8 cellular contexts compared by ENCODE assay signal in genomic region chr7:150378853-150379589, GRCh38. TPM values are rescaled to one million over a fixed set of nuclear protein-coding genes. Genes with fewer than 3 reads are reported as not detected.
DNase-seq lines count a peak whose midpoint lies in the region; ATAC-seq and TF ChIP-seq lines count a peak whose summit lies in the region.

ZNF775 (plus strand) TSS chr7:150379330; CDS start chr7:150388471, 9,141 bp downstream.

- TF ChIP-seq POLR2A in gastroesophageal sphincter (IDR thresholded peaks at IDR 0.05), result peak; percentile 86 to 87

- H3K36me3 Mint-ChIP-seq in activated naive CD4-positive, alpha-beta T cell treated with anti-CD3 and anti-CD28 coated beads for 36 hours (ENCODE audit: low read depth), result no peaks in the 10 kb centered on the region

- TF ChIP-seq EP300 in gastroesophageal sphincter (IDR thresholded peaks at IDR 0.05), result no peak

- WGBS in gastroesophageal sphincter (ENCODE audit: low coverage in 1 of 2), 2 donors, result no CpG with 5 or more reads among the region's 79 CpGs

- H3K36me3 ChIP-seq in SJSA1, result peaks cover 16% of the 10 kb centered on the region
- H3K36me3 ChIP-seq in gastroesophageal sphincter, result peaks cover 0 to 12% of the 10 kb centered on the region in 2 donors
- peaks cover 4% of the 10 kb centered on the region for H3K36me3 ChIP-seq in neutrophil
- H3K36me3 ChIP-seq in subcutaneous abdominal adipose tissue (ENCODE audit: control insufficient read depth in 5 of 5, insufficient read depth in 5 of 5, low read length in 5 of 5), result peaks cover 0 to 6% (median 5%) of the 10 kb centered on the region in 5 donors

- CTCF ChIA-PET in activated naive CD4-positive, alpha-beta T cell treated with anti-CD3 and anti-CD28 coated beads for 36 hours (lab: Charles Lee), result interaction anchor here (0.6 to 1.8 kb wide), 3 partner anchors 9 to 400 kb away, joined by 4 to 10 read pairs (median 8); no protein-coding TSS in a partner anchor

- H3K4me1 ChIP-seq in SJSA1 (replicated peaks) (peaks cover 18% of the 10 kb centered on the region), gastroesophageal sphincter (peaks cover 0 to 61% (median 9%) of the 10 kb centered on the region in 3 donors), neutrophil (ENCODE audit: control insufficient read depth in 1 of 2, insufficient read depth in 1 of 2, low read depth in 1 of 2, low read length in 1 of 2) (peaks cover 35 to 38% of the 10 kb centered on the region in 2 experiments), subcutaneous abdominal adipose tissue (ENCODE audit: control insufficient read depth in 5 of 5, insufficient read depth in 5 of 5, low read length in 5 of 5) (peaks cover 0 to 35% (median 26%) of the 10 kb centered on the region in 5 donors)

- H3K4me3 ChIP-seq in HFF-Myc (replicated peaks; ENCODE audit: low read depth, low read length) (peak within 1 kb of the TSS; percentile 73), SJSA1 (peak within 1 kb of the TSS; percentile 52), gastroesophageal sphincter (peak within 1 kb of the TSS; percentile 70 to 91), neutrophil (ENCODE audit: low read depth in 1 of 2, low read length in 1 of 2) (peak within 1 kb of the TSS; percentile 94 to 100), subcutaneous abdominal adipose tissue (ENCODE audit: low read depth in 1 of 5, low read length in 5 of 5) (peak within 1 kb of the TSS; percentile 73 to 85 (median 80))

- no peaks in the 10 kb centered on the region for H3K9me3 Mint-ChIP-seq in activated naive CD4-positive, alpha-beta T cell treated with anti-CD3 and anti-CD28 coated beads for 36 hours

- TF ChIP-seq CTCF in HFF-Myc (IDR thresholded peaks at IDR 0.05; ENCODE audit: low read depth, low read length, missing control alignments) (no peak), gastroesophageal sphincter (IDR thresholded peaks at IDR 0.05) (no peak), neutrophil (IDR thresholded peaks at IDR 0.05) (peak; percentile 42)

- peak within 1 kb of the TSS; percentile 48 to 93 (median 86) for H3K9ac ChIP-seq in subcutaneous abdominal adipose tissue (ENCODE audit: low read length in 5 of 5)

- H3K27me3 ChIP-seq in SJSA1 (replicated peaks), result no peaks in the 10 kb centered on the region
- no peaks in the 10 kb centered on the region for H3K27me3 ChIP-seq in gastroesophageal sphincter
- no peaks in the 10 kb centered on the region for H3K27me3 ChIP-seq in neutrophil
- H3K27me3 ChIP-seq in subcutaneous abdominal adipose tissue (ENCODE audit: control insufficient read depth in 5 of 5, insufficient read depth in 4 of 5, low read length in 5 of 5), result no peaks in the 10 kb centered on the region

- DNase-seq in GM04504 (ENCODE audit: low read depth) (peak; percentile 88), HFF-Myc (ENCODE audit: extremely low read depth, low read depth) (no peak), NAMALWA (ENCODE audit: low spot score) (peak; percentile 97), SJSA1 (ENCODE audit: low read depth in 1 of 2, low spot score in 2 of 2) (peak; percentile 94 to 96)
- peak; percentile 94 for DNase-seq in activated naive CD4-positive, alpha-beta T cell treated with anti-CD3 and anti-CD28 coated beads for 36 hours

- peak within 1 kb of the TSS; percentile 77 for H3K27ac Mint-ChIP-seq in activated naive CD4-positive, alpha-beta T cell treated with anti-CD3 and anti-CD28 coated beads for 36 hours

- ATAC-seq in gastroesophageal sphincter, result peak; percentile 99

- H3K9me3 ChIP-seq in SJSA1 (replicated peaks) (no peaks in the 10 kb centered on the region), gastroesophageal sphincter (no peaks in the 10 kb centered on the region), neutrophil (no peaks in the 10 kb centered on the region), subcutaneous abdominal adipose tissue (ENCODE audit: control insufficient read depth in 5 of 5, low read length in 5 of 5) (no peaks in the 10 kb centered on the region)

- intact Hi-C loops in activated naive CD4-positive, alpha-beta T cell treated with anti-CD3 and anti-CD28 coated beads for 36 hours (cut with micrococcal nuclease), result loop anchor here (1.0 to 10.0 kb wide), 8 partner anchors 10 to 706 kb away; partner anchors contain the start of genes AGAP3, FASTK, TMUB1 and ZNF862

- no peaks in the 10 kb centered on the region for H3K27me3 Mint-ChIP-seq in activated naive CD4-positive, alpha-beta T cell treated with anti-CD3 and anti-CD28 coated beads for 36 hours (ENCODE audit: low read depth)

- H3K4me3 Mint-ChIP-seq in activated naive CD4-positive, alpha-beta T cell treated with anti-CD3 and anti-CD28 coated beads for 36 hours, result peak within 1 kb of the TSS; percentile 87

- peaks cover 47% of the 10 kb centered on the region for H3K4me1 Mint-ChIP-seq in activated naive CD4-positive, alpha-beta T cell treated with anti-CD3 and anti-CD28 coated beads for 36 hours (ENCODE audit: low read depth)

- peak within 1 kb of the TSS; percentile 64 for H3K27ac ChIP-seq in SJSA1
- H3K27ac ChIP-seq in gastroesophageal sphincter, result peak within 1 kb of the TSS; percentile 75 to 96 (median 94)
- peak within 1 kb of the TSS; percentile 90 for H3K27ac ChIP-seq in neutrophil
- H3K27ac ChIP-seq in subcutaneous abdominal adipose tissue (ENCODE audit: low read depth, low read length), result peak within 1 kb of the TSS; percentile 87

RNA-seq across cellular contexts. Expression of gene ZNF775, which starts in this region (rescaled TPM):
- 5.8 and 8.6 TPM in 2 replicates for total RNA-seq in SJSA1 (2014; rRNA removed; shearing (Covaris generic))
- 1 to 10 TPM; 4.5 to 5.2 TPM for total RNA-seq in activated naive CD4-positive, alpha-beta T cell treated with anti-CD3 and anti-CD28 coated beads for 36 hours
- 10 to 100 TPM in 2 of 4 donors, 1 to 10 TPM in 2; 5.3 to 12.5 (median 10.5) TPM for total RNA-seq in gastroesophageal sphincter
